Comparison of ENCODE assay signal across 24 cellular contexts in genomic region chr4:6409381-6409780, GRCh38.
DNase-seq lines count a peak whose midpoint lies in the region; FAIRE-seq and TF ChIP-seq lines count a peak whose summit lies in the region.
"Had no signal": no experiment of that assay in that cellular context is flagged by ENCODE, and none has a peak within 500 bp of the region (broad histone marks: within the 10 kb centered on the region; RNA-seq: fewer than 3 reads in every experiment).

No MANE protein-coding gene starts in this region.

- H3K27me3 ChIP-seq in BLaER1: no peaks in the 10 kb centered on the region
- H3K27me3 ChIP-seq in H1 (replicated peaks in 1 of 4; ENCODE audit: control insufficient read depth in 3 of 4, extremely low read depth in 1 of 4, insufficient read depth in 3 of 4, low read length in 3 of 4): no peaks in the 10 kb centered on the region
- H3K27me3 ChIP-seq in mesenchymal stem cell (ENCODE audit: control insufficient read depth in 1 of 2, insufficient read depth in 1 of 2, low read length in 2 of 2): peaks cover 21 to 40% of the 10 kb centered on the region in 2 experiments
- H3K27me3 ChIP-seq in spleen (replicated peaks in 1 of 7): peaks cover 0 to 37% (median 11%) of the 10 kb centered on the region in 7 donors
- H3K27me3 ChIP-seq: BE2C; BLaER1 treated with 17β-estradiol and CSF1 and Interleukin-3, amounts not matched to agents 10 nM and 100 nM had no signal

- H3K18ac ChIP-seq in H1 (ENCODE audit: extremely low read depth, low read length) (no peak overlapping the region), mesenchymal stem cell (ENCODE audit: low read depth in 1 of 2, low read length in 2 of 2) (no peak overlapping the region)

- H3K79me2 ChIP-seq in H1 (ENCODE audit: control insufficient read depth in 1 of 2, insufficient read depth in 2 of 2, low read length in 2 of 2): no peaks in the 10 kb centered on the region

- H3K4me2 ChIP-seq in BLaER1 (peak overlapping the region; percentile 40; the same call in 1 of the 2 replicates), H1 (ENCODE audit: insufficient read depth in 1 of 2, low read depth in 2 of 2, low read length in 2 of 2) (no peak overlapping the region), mesenchymal stem cell (ENCODE audit: low read length, poor library complexity, severe bottlenecking) (no peak overlapping the region)

- H3K4ac ChIP-seq in H1 (replicated peaks; ENCODE audit: insufficient read length, low read depth, low read length) (no peak overlapping the region), mesenchymal stem cell (ENCODE audit: low read depth in 1 of 2, low read length in 2 of 2) (no peak overlapping the region)

- H3K56ac ChIP-seq in H1 (replicated peaks; ENCODE audit: insufficient read length, low read depth, low read length): no peak overlapping the region

- no peak overlapping the region for H2BK15ac ChIP-seq in H1 (ENCODE audit: low read length)
- no peak overlapping the region for H2BK15ac ChIP-seq in mesenchymal stem cell (ENCODE audit: low read depth, poor library complexity, severe bottlenecking)

- POLR2A ChIA-PET in H1 (lab: Charles Lee; ENCODE audit: partially characterized antibody): interaction anchor here (1.2 kb wide), 1 partner anchor 17 kb away, joined by 3 read pairs; no protein-coding TSS in a partner anchor

- H2AK5ac ChIP-seq in H1 (ENCODE audit: low read depth, low read length) (no peak overlapping the region), mesenchymal stem cell (ENCODE audit: low read length, severe bottlenecking) (no peak overlapping the region)

- H3K4me3 ChIP-seq in BLaER1 (no peak overlapping the region), H1 (ENCODE audit: extremely low read depth in 1 of 4, insufficient read depth in 2 of 4, low read depth in 3 of 4, low read length in 4 of 4) (no peak overlapping the region), mesenchymal stem cell (ENCODE audit: insufficient read depth in 1 of 2, low read depth in 1 of 2, low read length in 2 of 2) (no peak overlapping the region), spleen (no peak overlapping the region)
- H3K4me3 ChIP-seq: BLaER1 treated with 17β-estradiol and CSF1 and Interleukin-3, amounts not matched to agents 10 nM and 100 nM had no signal

- H4K91ac ChIP-seq in H1 (replicated peaks; ENCODE audit: insufficient read length, low read length) (no peak overlapping the region), mesenchymal stem cell (ENCODE audit: low read length) (peak overlapping the region; percentile 7)

- no peaks in the 10 kb centered on the region for H3K36me3 ChIP-seq in BLaER1
- H3K36me3 ChIP-seq in H1 (ENCODE audit: control insufficient read depth in 2 of 4, insufficient read depth in 4 of 4, low read length in 3 of 4): no peaks in the 10 kb centered on the region
- no peaks in the 10 kb centered on the region for H3K36me3 ChIP-seq in mesenchymal stem cell (ENCODE audit: control insufficient read depth in 1 of 2, insufficient read depth in 2 of 2, low read depth in 1 of 2, low read length in 2 of 2)
- no peaks in the 10 kb centered on the region for H3K36me3 ChIP-seq in spleen
- H3K36me3 ChIP-seq: BE2C; BLaER1 treated with 17β-estradiol and CSF1 and Interleukin-3, amounts not matched to agents 10 nM and 100 nM had no signal

- no peak for DNase-seq in H1 (ENCODE audit: low read depth in 1 of 2, low spot score in 2 of 2)
- no peak for DNase-seq in mesenchymal stem cell
- peak; percentile 52 for DNase-seq in spleen
- DNase-seq in erythroblast (lab: John Stamatoyannopoulos, UW): no peak
- no peak for DNase-seq in NCI-H2171 (lab: John Stamatoyannopoulos, UW)
- DNase-seq in cardiac septum (ENCODE audit: low spot score): no peak
- DNase-seq in activated gamma-delta T cell (lab: John Stamatoyannopoulos, UW): no peak
- DNase-seq: 8988T; ACHN; BE2C; Caco-2; Calu3; CD4-positive, alpha-beta T cell; CD8-positive, alpha-beta T cell; DMS79 treated with DMSO at 0.1 percent for 48 hours; GF-D8 had no signal

- no peaks in the 10 kb centered on the region for H3K79me1 ChIP-seq in H1 (ENCODE audit: low read depth, low read length)
- H3K79me1 ChIP-seq in mesenchymal stem cell (replicated peaks; ENCODE audit: low read length, poor library complexity, severe bottlenecking): no peaks in the 10 kb centered on the region

- H2AFZ ChIP-seq in H1 (ENCODE audit: low read length): no peak overlapping the region
- no peak overlapping the region for H2AFZ ChIP-seq in mesenchymal stem cell (ENCODE audit: low read depth, low read length)

- no peak overlapping the region for H3K14ac ChIP-seq in H1 (ENCODE audit: insufficient read length)
- no peak overlapping the region for H3K14ac ChIP-seq in mesenchymal stem cell (ENCODE audit: low read length in 2 of 2)

- TF ChIP-seq CTCF in H1 (IDR thresholded peaks at IDR 0.05; ENCODE audit: control extremely low read depth in 1 of 3, insufficient read depth in 1 of 3, low read depth in 1 of 3, low read length in 3 of 3) (no peak), spleen (IDR thresholded peaks at IDR 0.05 in 8 of 11, conservative IDR thresholded peaks at IDR 0.05 in 3 of 11) (no peak)

- H3K9me3 ChIP-seq in BLaER1 (peaks cover 10% of the 10 kb centered on the region; the same call in 1 of the 2 replicates), H1 (ENCODE audit: insufficient read depth in 2 of 2, low read depth in 1 of 2, low read length in 1 of 2) (no peaks in the 10 kb centered on the region), mesenchymal stem cell (ENCODE audit: control insufficient read depth, low read length) (no peaks in the 10 kb centered on the region), spleen (peaks cover 0 to 6% (median 0%) of the 10 kb centered on the region in 8 donors)
- H3K9me3 ChIP-seq: BE2C, Caco-2 had no signal

- no peak for TF ChIP-seq POLR2A in H1 (IDR thresholded peaks at IDR 0.05; ENCODE audit: control extremely low read depth in 1 of 2, low read depth in 2 of 2, low read length in 2 of 2)
- no peak for TF ChIP-seq POLR2A in spleen (IDR thresholded peaks at IDR 0.05)
- no peak for TF ChIP-seq POLR2A in erythroblast (IDR thresholded peaks at IDR 0.05; ENCODE audit: low read length)

- H3K27ac ChIP-seq in BLaER1 (no peak overlapping the region), H1 (ENCODE audit: low read depth, low read length) (no peak overlapping the region), mesenchymal stem cell (ENCODE audit: low read length, poor library complexity, severe bottlenecking) (no peak overlapping the region), spleen (no peak overlapping the region)
- H3K27ac ChIP-seq: BLaER1 treated with 17β-estradiol and CSF1 and Interleukin-3, amounts not matched to agents 10 nM and 100 nM; C4-2B had no signal

- H2BK5ac ChIP-seq in H1 (ENCODE audit: low read depth, low read length) (no peak overlapping the region), mesenchymal stem cell (ENCODE audit: low read depth, low read length, poor library complexity, severe bottlenecking) (no peak overlapping the region)

- H4K8ac ChIP-seq in H1 (ENCODE audit: extremely low read depth, insufficient read depth, low read length): no peak overlapping the region
- H4K8ac ChIP-seq in mesenchymal stem cell (ENCODE audit: low read length): no peak overlapping the region

- no peak for FAIRE-seq in H1 (lab: Jason Lieb, UNC)
- FAIRE-seq: A204.1, D721Med, G401.6, GM12891, GM19239 had no signal

- H4K20me1 ChIP-seq in BLaER1: no peaks in the 10 kb centered on the region
- peaks cover 0 to 2% of the 10 kb centered on the region in 2 experiments for H4K20me1 ChIP-seq in H1 (replicated peaks in 1 of 2; ENCODE audit: control insufficient read depth in 1 of 2, insufficient read depth in 2 of 2, low read length in 2 of 2)
- H4K20me1 ChIP-seq: BLaER1 treated with 17β-estradiol and CSF1 and Interleukin-3, amounts not matched to agents 10 nM and 100 nM had no signal

- no peak overlapping the region for H4K5ac ChIP-seq in H1 (ENCODE audit: insufficient read length, low read depth, low read length)

- no peaks in the 10 kb centered on the region; the same call in 1 of the 2 replicates for H3K23me2 ChIP-seq in H1 (ENCODE audit: low read depth, low read length)

- intact Hi-C loops in spleen (cut with DNase I; ENCODE audit: low total_unique reads) (no loop called here), cardiac septum (cut with DNase I) (no loop called here)

- TF ChIP-seq EP300 in H1 (IDR thresholded peaks at IDR 0.05; ENCODE audit: borderline replicate concordance in 1 of 2, low read depth in 2 of 2, low read length in 2 of 2): no peak

- no peak for TF ChIP-seq RAD21 in H1 (IDR thresholded peaks at IDR 0.05 in 1 of 2, conservative IDR thresholded peaks at IDR 0.05 in 1 of 2; ENCODE audit: low read depth in 2 of 2, low read length in 2 of 2)

- H3K9ac ChIP-seq in BLaER1 (no peak overlapping the region), H1 (replicated peaks in 1 of 4; ENCODE audit: extremely low read depth in 1 of 4, low read depth in 3 of 4, low read length in 3 of 4) (no peak overlapping the region), mesenchymal stem cell (ENCODE audit: low read length) (no peak overlapping the region)
- H3K9ac ChIP-seq: BLaER1 treated with 17β-estradiol and CSF1 and Interleukin-3, amounts not matched to agents 10 nM and 100 nM had no signal

- H2BK12ac ChIP-seq in H1 (ENCODE audit: low read depth, low read length): 0 out of 2 replicates have a peak overlapping the region, but pooled peaks have one; percentile 75
- no peak overlapping the region for H2BK12ac ChIP-seq in mesenchymal stem cell (ENCODE audit: low read length in 2 of 2)

- no peak overlapping the region for H2BK120ac ChIP-seq in H1 (replicated peaks; ENCODE audit: low read depth, low read length)
- H2BK120ac ChIP-seq in mesenchymal stem cell (ENCODE audit: low read depth, low read length): no peak overlapping the region

- H3K23ac ChIP-seq in H1 (ENCODE audit: insufficient read length): no peak overlapping the region
- H3K23ac ChIP-seq in mesenchymal stem cell (ENCODE audit: low read length in 2 of 2): no peak overlapping the region

- WGBS in H1 (ENCODE audit: extremely low coverage in 1 of 2, insufficient coverage in 1 of 2, insufficient read length in 1 of 2, insufficient replicate concordance in 2 of 2, low coverage in 1 of 2, low lambda C conversion rate in 2 of 2, missing lambda C conversion rate in 1 of 2), 2 experiments: 86% methylated on average over 6 of the region's 6 CpGs; no CpG with 5 or more reads in 1 of the 2 experiments
- 65% methylated on average over 6 of the region's 6 CpGs for WGBS in mesenchymal stem cell
- 47 to 90% (median 84%) methylated on average over 4 to 6 of the region's 6 CpGs for WGBS in spleen, 5 donors

- H3K4me1 ChIP-seq in BLaER1 (peaks cover 24% of the 10 kb centered on the region), H1 (replicated peaks in 1 of 4; ENCODE audit: control insufficient read depth in 3 of 4, insufficient read depth in 4 of 4, low read length in 3 of 4) (no peaks in the 10 kb centered on the region), mesenchymal stem cell (ENCODE audit: control insufficient read depth, insufficient read depth, low read depth, low read length) (no peaks in the 10 kb centered on the region), spleen (no peaks in the 10 kb centered on the region)
- H3K4me1 ChIP-seq: BE2C, Caco-2 had no signal

- CTCF ChIA-PET in H1 (lab: Charles Lee; ENCODE audit: partially characterized antibody): interaction anchor here (0.9 to 1.8 kb wide), 3 partner anchors 10 to 158 kb away, joined by 3 to 6 read pairs (median 5); no protein-coding TSS in a partner anchor

- H2BK20ac ChIP-seq in H1 (ENCODE audit: low read length): no peak overlapping the region

TF ChIP-seq in H1, 55 proteins besides CTCF, POLR2A, EP300 and RAD21 (continues in another document):
- no peak for TF ChIP-seq YY1 (IDR thresholded peaks at IDR 0.05; ENCODE audit: low read depth, low read length)
